Comparison of ENCODE assay signal across 26 cellular contexts in the genomic region with DNA sequence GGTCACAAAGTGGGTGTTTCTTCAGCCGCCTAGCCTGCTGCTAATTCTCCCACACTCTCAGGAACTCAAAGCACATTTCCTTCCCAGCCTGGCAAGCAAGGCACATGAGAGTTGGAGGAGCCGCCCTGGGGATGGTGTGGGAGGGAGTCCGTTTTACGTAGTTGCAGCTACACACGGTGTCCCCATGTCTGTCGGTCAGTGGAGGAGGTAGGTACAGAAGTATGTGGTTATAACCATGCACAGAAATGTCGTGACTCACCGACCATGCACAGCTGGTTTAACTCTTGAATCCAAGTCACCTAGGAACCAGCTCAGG. TPM values are rescaled to one million over a fixed set of nuclear protein-coding genes. Genes with fewer than 3 reads are reported as not detected.
DNase-seq lines count a peak whose midpoint lies in the region; ATAC-seq, FAIRE-seq and TF ChIP-seq lines count a peak whose summit lies in the region.
"Had no signal": no experiment of that assay in that cellular context is flagged by ENCODE, and none has a peak within 500 bp of the region (broad histone marks: within the 10 kb centered on the region; RNA-seq: fewer than 3 reads in every experiment).

No MANE protein-coding gene starts in this region.

- H3K27ac ChIP-seq in pancreas: no peak overlapping the region
- H3K27ac ChIP-seq: SJCRH30 had no signal

- TF ChIP-seq CTCF in fibroblast of pulmonary artery (IDR thresholded peaks at IDR 0.05; ENCODE audit: low read length, missing control alignments) (no peak), pancreas (IDR thresholded peaks at IDR 0.05) (no peak)

- H3K27me3 Mint-ChIP-seq in activated naive CD4-positive, alpha-beta T cell treated with anti-CD3 and anti-CD28 coated beads, Interleukin-2, amount 10 ng/mL, durations not matched to agents 7 days and 5 days: no peaks in the 10 kb centered on the region
- H3K27me3 Mint-ChIP-seq: CD4-positive, CD25-positive, alpha-beta regulatory T cell; type B pancreatic cell had no signal

- CTCF ChIA-PET in activated naive CD4-positive, alpha-beta T cell treated with anti-CD3 and anti-CD28 coated beads, Interleukin-2, amount 10 ng/mL, durations not matched to agents 7 days and 5 days (lab: Charles Lee): no interaction called here

- no peak overlapping the region for H3K27ac Mint-ChIP-seq in activated naive CD4-positive, alpha-beta T cell treated with anti-CD3 and anti-CD28 coated beads, Interleukin-2, amount 10 ng/mL, durations not matched to agents 7 days and 5 days
- H3K27ac Mint-ChIP-seq: activated T-helper 2 cell treated with anti-CD3 and anti-CD28 coated beads, Interferon-gamma antibody, Interleukin-2, Interleukin-4, amounts not matched to agents 10 μg/mL and 5 μg/mL and 100 μg/mL, durations not matched to agents 14 hours and 24 hours and 36 hours; CD4-positive, CD25-positive, alpha-beta regulatory T cell; effector memory CD8-positive, alpha-beta T cell; type B pancreatic cell had no signal

- H3K9me3 ChIP-seq in pancreas: no peaks in the 10 kb centered on the region
- H3K9me3 ChIP-seq: mucosa of descending colon, SJCRH30 had no signal

- intact Hi-C loops in pancreas (cut with DNase I): no loop called here

- H3K9me3 Mint-ChIP-seq in activated naive CD4-positive, alpha-beta T cell treated with anti-CD3 and anti-CD28 coated beads, Interleukin-2, amount 10 ng/mL, durations not matched to agents 7 days and 5 days: no peaks in the 10 kb centered on the region
- H3K9me3 Mint-ChIP-seq: activated T-helper 2 cell treated with anti-CD3 and anti-CD28 coated beads, Interferon-gamma antibody, Interleukin-2, Interleukin-4, amounts not matched to agents 10 μg/mL and 5 μg/mL and 100 μg/mL, durations not matched to agents 14 hours and 24 hours and 36 hours; effector memory CD8-positive, alpha-beta T cell; type B pancreatic cell had no signal

- WGBS in pancreas, 2 donors: 86 to 95% methylated on average over 8 of the region's 8 CpGs

- DNase-seq in ELR (ENCODE audit: low read depth): peak; percentile 22
- DNase-seq in RCC 7860 (ENCODE audit: low spot score): peak; percentile 87
- peak; percentile 96 for DNase-seq in fibroblast of pulmonary artery (ENCODE audit: low read depth)
- DNase-seq in pancreas: no peak
- DNase-seq in activated naive CD4-positive, alpha-beta T cell treated with anti-CD3 and anti-CD28 coated beads, Interleukin-2, amount 10 ng/mL, durations not matched to agents 7 days and 5 days: no peak
- DNase-seq in NCI-H2196 (lab: John Stamatoyannopoulos, UW; ENCODE audit: unreplicated experiment): no peak
- no peak for DNase-seq in medulla oblongata (ENCODE audit: extremely low spot score)
- DNase-seq: activated CD4-positive, CD25-positive, alpha-beta regulatory T cell; CD4-positive, CD25-positive, alpha-beta regulatory T cell; DMS153; effector memory CD8-positive, alpha-beta T cell; hippocampal formation; kidney; mucosa of descending colon; NCI-H1694 treated with DMSO at 0.1 percent for 48 hours; SJCRH30; stimulated activated naive CD4-positive, alpha-beta T cell had no signal

- no peaks in the 10 kb centered on the region for H3K4me1 Mint-ChIP-seq in activated naive CD4-positive, alpha-beta T cell treated with anti-CD3 and anti-CD28 coated beads, Interleukin-2, amount 10 ng/mL, durations not matched to agents 7 days and 5 days
- H3K4me1 Mint-ChIP-seq: CD4-positive, CD25-positive, alpha-beta regulatory T cell had no signal

- no peaks in the 10 kb centered on the region for H3K36me3 Mint-ChIP-seq in activated naive CD4-positive, alpha-beta T cell treated with anti-CD3 and anti-CD28 coated beads, Interleukin-2, amount 10 ng/mL, durations not matched to agents 7 days and 5 days
- H3K36me3 Mint-ChIP-seq: CD4-positive, CD25-positive, alpha-beta regulatory T cell; type B pancreatic cell had no signal

- no peak overlapping the region for H3K4me3 Mint-ChIP-seq in activated naive CD4-positive, alpha-beta T cell treated with anti-CD3 and anti-CD28 coated beads, Interleukin-2, amount 10 ng/mL, durations not matched to agents 7 days and 5 days
- H3K4me3 Mint-ChIP-seq: CD4-positive, CD25-positive, alpha-beta regulatory T cell; effector memory CD8-positive, alpha-beta T cell; type B pancreatic cell had no signal

- H3K27me3 ChIP-seq in pancreas: no peaks in the 10 kb centered on the region
- H3K27me3 ChIP-seq: SJCRH30 had no signal

- FAIRE-seq in RCC 7860 (lab: Jason Lieb, UNC): peak; percentile 85
- FAIRE-seq in pancreas (lab: Jason Lieb, UNC): no peak
- FAIRE-seq: H54, kidney had no signal

- ATAC-seq in pancreas: peak in 3 of 4 donors; percentile 23 to 84 (median 50)
- ATAC-seq in HG03159 (IDR thresholded peaks at IDR 0.05; ENCODE audit: unreplicated experiment): no peak
- ATAC-seq: effector memory CD8-positive, alpha-beta T cell; mucosa of descending colon had no signal

- H3K36me3 ChIP-seq in pancreas: no peaks in the 10 kb centered on the region
- H3K36me3 ChIP-seq: SJCRH30 had no signal

- H3K4me3 ChIP-seq in fibroblast of pulmonary artery (replicated peaks; ENCODE audit: low read depth, low read length) (no peak overlapping the region), pancreas (no peak overlapping the region)
- H3K4me3 ChIP-seq: mucosa of descending colon, SJCRH30 had no signal

- no peaks in the 10 kb centered on the region for H3K4me1 ChIP-seq in pancreas
- H3K4me1 ChIP-seq: SJCRH30 had no signal

RNA-seq across cellular contexts. Expression of gene SAMD13, which starts 46.7 kb away (rescaled TPM):
- 1 to 10 TPM in 1 of 6 donors, under 1 TPM in 5; 0.57 to 2.6 (median 0.66) TPM for total RNA-seq in pancreas
- 1 to 10 TPM in 1 of 2 donors, under 1 TPM in 1; 0.65 to 1.3 TPM for polyA plus RNA-seq in pancreas
- total RNA-seq: CD4-positive, CD25-positive, alpha-beta regulatory T cell; T-helper 2 cell treated with Interferon-gamma antibody and Interleukin-4, amounts not matched to agents 100 ng/mL and 5 ng/mL, for 36 hours had no signal

RNA-seq across cellular contexts. Expression of gene DNASE2B, which starts 50.1 kb away (rescaled TPM):
- total RNA-seq in pancreas: under 1 TPM in 2 of 6 donors, not detected in 4; 0.15 to 0.59 TPM
- under 1 TPM; 0.15 to 0.16 TPM for polyA plus RNA-seq in pancreas
- total RNA-seq: activated CD8-positive, alpha-beta memory T cell treated with anti-CD3 and anti-CD28 coated beads for 36 hours; activated T-helper 2 cell treated with anti-CD3 and anti-CD28 coated beads, Interferon-gamma antibody, Interleukin-2, Interleukin-4, amounts not matched to agents 10 μg/mL and 5 μg/mL and 100 μg/mL, durations not matched to agents 14 hours and 24 hours and 36 hours; CD4-positive, CD25-positive, alpha-beta regulatory T cell; HT-29; kidney; NCI-H460; pulmonary artery endothelial cell; SJCRH30; T-helper 2 cell treated with Interferon-gamma antibody and Interleukin-4, amounts not matched to agents 100 ng/mL and 5 ng/mL, for 36 hours had no signal
- polyA plus RNA-seq: CD4-positive, CD25-positive, alpha-beta regulatory T cell had no signal

Comparison
In these comparisons a context has a peak if more than half of its experiments do, and no peak if none do; other contexts are left out.
1. DNase-seq: peak in ELR (single experiment), RCC 7860 (single experiment) and fibroblast of pulmonary artery (single experiment); none in pancreas (0 of 6), activated naive CD4-positive, alpha-beta T cell treated with anti-CD3 and anti-CD28 coated beads, Interleukin-2, amount 10 ng/mL, durations not matched to agents 7 days and 5 days (single experiment), NCI-H2196 (single experiment) and medulla oblongata (single experiment).